Comparison of ENCODE assay signal across 8 cellular contexts in the genomic region with DNA sequence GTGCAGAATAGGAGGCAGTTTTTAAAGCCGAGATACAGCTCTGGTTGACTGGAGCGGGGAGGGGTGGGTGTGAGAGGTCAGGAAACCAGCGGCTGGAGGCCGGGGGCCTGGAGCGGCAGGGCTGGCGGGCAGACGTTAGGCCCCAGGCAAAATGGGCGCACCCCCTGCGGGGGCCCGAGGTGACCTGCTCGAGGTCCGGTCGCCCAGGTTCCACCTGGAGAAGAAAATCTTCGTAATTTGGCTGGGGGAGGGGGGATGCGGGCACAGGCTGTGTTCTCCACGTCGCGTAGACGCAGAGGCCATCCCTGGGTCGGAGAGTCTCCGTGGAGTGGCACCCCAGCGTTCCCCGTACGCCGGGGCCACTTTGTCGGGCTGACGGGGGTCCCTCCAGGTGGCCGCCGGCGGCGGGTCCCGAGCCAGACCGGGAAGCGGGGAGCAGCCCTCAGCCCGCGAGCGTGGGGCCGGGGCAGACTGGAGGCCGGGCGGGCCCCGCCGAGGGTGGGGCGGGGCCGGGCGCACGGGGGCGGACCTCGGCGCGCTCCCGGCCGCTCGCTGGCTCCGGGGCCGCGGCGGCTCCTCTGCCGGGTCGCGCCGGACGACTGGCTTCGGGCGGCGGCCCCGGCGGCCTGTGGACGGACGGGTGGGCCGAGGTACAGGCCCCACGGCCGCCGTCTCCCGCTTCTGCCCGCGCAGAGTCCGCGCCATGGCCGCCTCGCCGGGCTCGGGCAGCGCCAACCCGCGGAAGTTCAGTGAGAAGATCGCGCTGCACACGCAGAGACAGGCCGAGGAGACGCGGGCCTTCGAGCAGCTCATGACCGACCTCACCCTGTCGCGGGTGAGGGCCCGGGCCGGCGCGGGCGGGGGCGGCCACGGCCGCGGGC. TPM values are rescaled to one million over a fixed set of nuclear protein-coding genes. Genes with fewer than 3 reads are reported as not detected.
DNase-seq lines count a peak whose midpoint lies in the region; ATAC-seq and TF ChIP-seq lines count a peak whose summit lies in the region.

A gene with protein sequence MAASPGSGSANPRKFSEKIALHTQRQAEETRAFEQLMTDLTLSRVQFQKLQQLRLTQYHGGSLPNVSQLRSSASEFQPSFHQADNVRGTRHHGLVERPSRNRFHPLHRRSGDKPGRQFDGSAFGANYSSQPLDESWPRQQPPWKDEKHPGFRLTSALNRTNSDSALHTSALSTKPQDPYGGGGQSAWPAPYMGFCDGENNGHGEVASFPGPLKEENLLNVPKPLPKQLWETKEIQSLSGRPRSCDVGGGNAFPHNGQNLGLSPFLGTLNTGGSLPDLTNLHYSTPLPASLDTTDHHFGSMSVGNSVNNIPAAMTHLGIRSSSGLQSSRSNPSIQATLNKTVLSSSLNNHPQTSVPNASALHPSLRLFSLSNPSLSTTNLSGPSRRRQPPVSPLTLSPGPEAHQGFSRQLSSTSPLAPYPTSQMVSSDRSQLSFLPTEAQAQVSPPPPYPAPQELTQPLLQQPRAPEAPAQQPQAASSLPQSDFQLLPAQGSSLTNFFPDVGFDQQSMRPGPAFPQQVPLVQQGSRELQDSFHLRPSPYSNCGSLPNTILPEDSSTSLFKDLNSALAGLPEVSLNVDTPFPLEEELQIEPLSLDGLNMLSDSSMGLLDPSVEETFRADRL (plus strand): TSS at position 555 of the 881 bp plus-strand sequence. CDS start 149 bp downstream, at position 704.

- H3K4me3 Mint-ChIP-seq in activated CD4-positive, alpha-beta T cell treated with anti-CD3 and anti-CD28 coated beads, Interleukin-2, amount 10 ng/mL, durations not matched to agents 7 days and 5 days: peak within 1 kb of the TSS; percentile 95

- no peaks in the 10 kb centered on the region for H3K27me3 ChIP-seq in right lobe of liver

- no peaks in the 10 kb centered on the region for H3K9me3 Mint-ChIP-seq in activated CD4-positive, alpha-beta T cell treated with anti-CD3 and anti-CD28 coated beads, Interleukin-2, amount 10 ng/mL, durations not matched to agents 7 days and 5 days

- H3K36me3 ChIP-seq in right lobe of liver: no peaks in the 10 kb centered on the region

- peak within 1 kb of the TSS; percentile 77 to 80 (median 79) for H3K4me3 ChIP-seq in right lobe of liver

- CTCF ChIA-PET in activated CD4-positive, alpha-beta T cell treated with anti-CD3 and anti-CD28 coated beads, Interleukin-2, amount 10 ng/mL, durations not matched to agents 7 days and 5 days (lab: Charles Lee): interaction anchor here (0.5 to 2.8 kb wide), 10 partner anchors 7 to 119 kb away, joined by 3 to 15 read pairs (median 3); no protein-coding TSS in a partner anchor

- POLR2A ChIA-PET in activated CD4-positive, alpha-beta T cell treated with anti-CD3 and anti-CD28 coated beads, Interleukin-2, amount 10 ng/mL, durations not matched to agents 7 days and 5 days (lab: Charles Lee): interaction anchor here (0.6 to 1.4 kb wide), 3 partner anchors 10 to 64 kb away, joined by 3 to 6 read pairs (median 5); no protein-coding TSS in a partner anchor

- TF ChIP-seq POLR2A in right lobe of liver (IDR thresholded peaks at IDR 0.05): peak; percentile 69

- DNase-seq in NCI-H1436 (lab: John Stamatoyannopoulos, UW) (peak; percentile 16), NCI-H1436 treated with DMSO at 0.1 percent for 48 hours (lab: John Stamatoyannopoulos, UW) (no peak), NCI-H1417 (lab: John Stamatoyannopoulos, UW) (peak; percentile 51 to 85 (median 75)), dermis blood vessel endothelial cell (peak; percentile 68), right lobe of liver (peak; percentile 66 to 72 (median 70))
- DNase-seq in activated CD4-positive, alpha-beta T cell treated with anti-CD3 and anti-CD28 coated beads, Interleukin-2, amount 10 ng/mL, durations not matched to agents 7 days and 5 days: peak; percentile 61
- peak in 2 of 3 donors; percentile 11 to 41 for DNase-seq in stimulated activated CD4-positive, alpha-beta T cell treated with anti-CD3 and anti-CD28 coated beads, TNF-alpha, amount 100 ng/mL, for 1 hour (ENCODE audit: low read depth in 3 of 3, low spot score in 1 of 3)

- WGBS in right lobe of liver (ENCODE audit: insufficient coverage, low coverage, low lambda C conversion rate, missing lambda C conversion rate): 8% methylated on average over 21 of the region's 104 CpGs

- H3K4me1 ChIP-seq in right lobe of liver: peaks cover 0 to 5% (median 0%) of the 10 kb centered on the region in 4 donors

- H3K9me3 ChIP-seq in right lobe of liver: no peaks in the 10 kb centered on the region

- peaks cover 50% of the 10 kb centered on the region for H3K4me1 Mint-ChIP-seq in activated CD4-positive, alpha-beta T cell treated with anti-CD3 and anti-CD28 coated beads, Interleukin-2, amount 10 ng/mL, durations not matched to agents 7 days and 5 days

- peak within 1 kb of the TSS; percentile 80 to 88 (median 80) for H3K27ac ChIP-seq in right lobe of liver

- H3K36me3 Mint-ChIP-seq in activated CD4-positive, alpha-beta T cell treated with anti-CD3 and anti-CD28 coated beads, Interleukin-2, amount 10 ng/mL, durations not matched to agents 7 days and 5 days (ENCODE audit: low read depth): peaks cover 26% of the 10 kb centered on the region

- H3K27ac Mint-ChIP-seq in activated CD4-positive, alpha-beta T cell treated with anti-CD3 and anti-CD28 coated beads, Interleukin-2, amount 10 ng/mL, durations not matched to agents 7 days and 5 days: peak within 1 kb of the TSS; percentile 90

- intact Hi-C loops in right lobe of liver (cut with DNase I): no loop called here

- no peaks in the 10 kb centered on the region for H3K27me3 Mint-ChIP-seq in activated CD4-positive, alpha-beta T cell treated with anti-CD3 and anti-CD28 coated beads, Interleukin-2, amount 10 ng/mL, durations not matched to agents 7 days and 5 days

- ATAC-seq in HG02610 (IDR thresholded peaks at IDR 0.05; ENCODE audit: unreplicated experiment) (peak; percentile 76), right lobe of liver (peak; percentile 90 to 94 (median 92))

- no peak for TF ChIP-seq CTCF in right lobe of liver (IDR thresholded peaks at IDR 0.05)

RNA-seq across cellular contexts. Expression of the gene that starts here (rescaled TPM):
- 10 to 100 TPM; 85.1 to 90.7 TPM for total RNA-seq in activated CD4-positive, alpha-beta T cell treated with anti-CD3 and anti-CD28 coated beads, Interleukin-2, amount 10 ng/mL, durations not matched to agents 7 days and 5 days
- total RNA-seq in dermis blood vessel endothelial cell: 11.1 and 13.4 TPM in 2 replicates
- total RNA-seq in right lobe of liver: 10 to 100 TPM in 4 of 6 experiments, 1 to 10 TPM in 2; 8.4 to 16.2 (median 11.3) TPM
